Comparison of ENCODE assay signal across 20 cellular contexts in the genomic region with DNA sequence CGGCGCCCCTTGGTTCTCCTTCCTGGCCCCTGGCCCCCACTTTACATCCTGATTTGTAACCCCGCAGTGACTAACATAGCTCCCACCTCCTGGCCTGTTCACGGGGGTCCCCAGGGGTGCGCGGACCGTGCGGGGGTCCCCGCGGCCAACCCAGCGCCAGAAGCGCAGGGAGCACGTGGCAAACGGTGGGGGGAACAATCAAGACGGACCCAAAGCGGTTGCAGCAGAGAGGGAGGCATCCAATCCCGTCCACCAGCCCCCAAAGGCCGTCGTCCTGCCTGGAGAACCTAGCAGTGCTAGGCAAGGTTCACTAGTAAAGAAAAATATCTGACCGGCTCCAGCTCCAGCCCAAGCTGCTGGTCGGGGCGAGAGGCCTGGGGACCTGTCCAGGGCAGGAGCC.
DNase-seq lines count a peak whose midpoint lies in the region; ATAC-seq, FAIRE-seq and TF ChIP-seq lines count a peak whose summit lies in the region.
"Had no signal": no experiment of that assay in that cellular context is flagged by ENCODE, and none has a peak within 500 bp of the region (broad histone marks: within the 10 kb centered on the region; RNA-seq: fewer than 3 reads in every experiment).

No MANE protein-coding gene starts in this region.

- no peak for FAIRE-seq in frontal cortex (lab: Jason Lieb, UNC)

- H3K4me3 Mint-ChIP-seq in stimulated activated effector memory CD8-positive, alpha-beta T cell treated with anti-CD3 and anti-CD28 coated beads, Interleukin-12 subunit alpha, Interleukin-12 subunit beta, amount 100 ng/mL, for 72 hours: peak overlapping the region; percentile 88
- no peak overlapping the region for H3K4me3 Mint-ChIP-seq in activated T-helper 1 cell treated with anti-CD3 and anti-CD28 coated beads, Interleukin-12 subunit alpha, Interleukin-12 subunit beta, Interleukin-2, Interleukin-4 antibody, amounts not matched to agents 30 ng/mL and 10 ng/mL and 1 ng/mL, durations not matched to agents 14 hours and 24 hours and 36 hours
- H3K4me3 Mint-ChIP-seq: activated CD8-positive, alpha-beta T cell treated with anti-CD3 and anti-CD28 coated beads for 36 hours; CD4-positive, alpha-beta memory T cell; neural crest cell; T-helper 17 cell; type B pancreatic cell; WTC11 had no signal

- DNase-seq in heart left ventricle (no peak), Right ventricle myocardium inferior (ENCODE audit: missing footprints) (no peak), left kidney (ENCODE audit: low read depth, low spot score) (peak; percentile 45), SHP77 (lab: John Stamatoyannopoulos, UW) (no peak), frontal cortex (ENCODE audit: low spot score in 2 of 2) (no peak)
- DNase-seq in stimulated activated effector memory CD8-positive, alpha-beta T cell treated with anti-CD3 and anti-CD28 coated beads, Interleukin-12 subunit alpha, Interleukin-12 subunit beta, amount 100 ng/mL, for 72 hours (ENCODE audit: low spot score in 2 of 2): no peak
- no peak for DNase-seq in activated T-helper 1 cell treated with anti-CD3 and anti-CD28 coated beads, Interleukin-12 subunit alpha, Interleukin-12 subunit beta, Interleukin-2, Interleukin-4 antibody, amounts not matched to agents 30 ng/mL and 10 ng/mL and 1 ng/mL, durations not matched to agents 14 hours and 24 hours and 36 hours (ENCODE audit: low spot score)
- DNase-seq: CD4-positive, alpha-beta memory T cell; foreskin keratinocyte; NCI-H1417; NCI-H69; OCI-M1; SJCRH30; T-helper 17 cell had no signal

- H3K9me3 Mint-ChIP-seq in stimulated activated effector memory CD8-positive, alpha-beta T cell treated with anti-CD3 and anti-CD28 coated beads, Interleukin-12 subunit alpha, Interleukin-12 subunit beta, amount 100 ng/mL, for 72 hours: no peaks in the 10 kb centered on the region
- no peaks in the 10 kb centered on the region for H3K9me3 Mint-ChIP-seq in activated T-helper 1 cell treated with anti-CD3 and anti-CD28 coated beads, Interleukin-12 subunit alpha, Interleukin-12 subunit beta, Interleukin-2, Interleukin-4 antibody, amounts not matched to agents 30 ng/mL and 10 ng/mL and 1 ng/mL, durations not matched to agents 14 hours and 24 hours and 36 hours
- H3K9me3 Mint-ChIP-seq: CD4-positive, alpha-beta memory T cell; neural crest cell; type B pancreatic cell; WTC11 had no signal

- no peaks in the 10 kb centered on the region for H3K27me3 ChIP-seq in heart left ventricle
- H3K27me3 ChIP-seq: foreskin keratinocyte, SJCRH30 had no signal

- H3K9me3 ChIP-seq in heart left ventricle: no peaks in the 10 kb centered on the region
- H3K9me3 ChIP-seq: SJCRH30 had no signal

- H3K36me3 Mint-ChIP-seq in stimulated activated effector memory CD8-positive, alpha-beta T cell treated with anti-CD3 and anti-CD28 coated beads, Interleukin-12 subunit alpha, Interleukin-12 subunit beta, amount 100 ng/mL, for 72 hours: peaks cover 61% of the 10 kb centered on the region
- peaks cover 26% of the 10 kb centered on the region for H3K36me3 Mint-ChIP-seq in activated T-helper 1 cell treated with anti-CD3 and anti-CD28 coated beads, Interleukin-12 subunit alpha, Interleukin-12 subunit beta, Interleukin-2, Interleukin-4 antibody, amounts not matched to agents 30 ng/mL and 10 ng/mL and 1 ng/mL, durations not matched to agents 14 hours and 24 hours and 36 hours (ENCODE audit: low read depth)
- H3K36me3 Mint-ChIP-seq: CD4-positive, alpha-beta memory T cell; type B pancreatic cell; WTC11 had no signal

- no peaks in the 10 kb centered on the region for H3K27me3 Mint-ChIP-seq in activated T-helper 1 cell treated with anti-CD3 and anti-CD28 coated beads, Interleukin-12 subunit alpha, Interleukin-12 subunit beta, Interleukin-2, Interleukin-4 antibody, amounts not matched to agents 30 ng/mL and 10 ng/mL and 1 ng/mL, durations not matched to agents 14 hours and 24 hours and 36 hours (ENCODE audit: insufficient read depth)
- H3K27me3 Mint-ChIP-seq: activated CD8-positive, alpha-beta T cell treated with anti-CD3 and anti-CD28 coated beads for 36 hours; CD4-positive, alpha-beta memory T cell; T-helper 17 cell; type B pancreatic cell had no signal

- peak overlapping the region in 9 of 12 donors; percentile 31 to 81 (median 49) for H3K27ac ChIP-seq in heart left ventricle
- H3K27ac ChIP-seq: foreskin keratinocyte, SJCRH30 had no signal

- ATAC-seq in heart left ventricle (no peak), Right ventricle myocardium inferior (no peak), HG02588 (IDR thresholded peaks at IDR 0.05; ENCODE audit: unreplicated experiment) (no peak)
- ATAC-seq in stimulated activated effector memory CD8-positive, alpha-beta T cell treated with anti-CD3 and anti-CD28 coated beads, Interleukin-12 subunit alpha, Interleukin-12 subunit beta, amount 100 ng/mL, for 72 hours: no peak
- ATAC-seq: activated CD8-positive, alpha-beta T cell treated with anti-CD3 and anti-CD28 coated beads for 36 hours; foreskin keratinocyte; HCT116; T-helper 17 cell had no signal

- no peak for TF ChIP-seq POLR2A in heart left ventricle (IDR thresholded peaks at IDR 0.05)

- H3K4me1 Mint-ChIP-seq in stimulated activated effector memory CD8-positive, alpha-beta T cell treated with anti-CD3 and anti-CD28 coated beads, Interleukin-12 subunit alpha, Interleukin-12 subunit beta, amount 100 ng/mL, for 72 hours: peaks cover 78% of the 10 kb centered on the region
- peaks cover 77% of the 10 kb centered on the region for H3K4me1 Mint-ChIP-seq in activated T-helper 1 cell treated with anti-CD3 and anti-CD28 coated beads, Interleukin-12 subunit alpha, Interleukin-12 subunit beta, Interleukin-2, Interleukin-4 antibody, amounts not matched to agents 30 ng/mL and 10 ng/mL and 1 ng/mL, durations not matched to agents 14 hours and 24 hours and 36 hours (ENCODE audit: low read depth)

- no peaks in the 10 kb centered on the region for H3K36me3 ChIP-seq in heart left ventricle
- H3K36me3 ChIP-seq: SJCRH30 had no signal

- H3K4me1 ChIP-seq in heart left ventricle: peaks cover 0 to 45% (median 12%) of the 10 kb centered on the region in 12 donors

- peak overlapping the region; percentile 98 for H3K27ac Mint-ChIP-seq in stimulated activated effector memory CD8-positive, alpha-beta T cell treated with anti-CD3 and anti-CD28 coated beads, Interleukin-12 subunit alpha, Interleukin-12 subunit beta, amount 100 ng/mL, for 72 hours
- H3K27ac Mint-ChIP-seq in activated T-helper 1 cell treated with anti-CD3 and anti-CD28 coated beads, Interleukin-12 subunit alpha, Interleukin-12 subunit beta, Interleukin-2, Interleukin-4 antibody, amounts not matched to agents 30 ng/mL and 10 ng/mL and 1 ng/mL, durations not matched to agents 14 hours and 24 hours and 36 hours: no peak overlapping the region
- H3K27ac Mint-ChIP-seq: T-helper 17 cell, type B pancreatic cell, WTC11 had no signal

- H3K4me3 ChIP-seq in heart left ventricle: peak overlapping the region in 8 of 12 donors; percentile 9 to 50 (median 40)
- H3K4me3 ChIP-seq: SJCRH30 had no signal

- intact Hi-C loops in heart left ventricle (cut with DNase I) (no loop called here), Right ventricle myocardium inferior (cut with DNase I) (no loop called here)
- intact Hi-C loops in activated T-helper 1 cell treated with anti-CD3 and anti-CD28 coated beads, Interleukin-12 subunit alpha, Interleukin-12 subunit beta, Interleukin-2, Interleukin-4 antibody, amounts not matched to agents 30 ng/mL and 10 ng/mL and 1 ng/mL, durations not matched to agents 14 hours and 24 hours and 36 hours (cut with micrococcal nuclease): loop anchor here (5.0 kb wide), 1 partner anchor 243 kb away; no protein-coding TSS in a partner anchor

- no peak for TF ChIP-seq CTCF in heart left ventricle (IDR thresholded peaks at IDR 0.05)

- WGBS in heart left ventricle, 4 donors: 61 to 71% (median 68%) methylated on average over 12 to 22 of the region's 22 CpGs
